Comparison of ENCODE assay signal across 20 cellular contexts in the genomic region with DNA sequence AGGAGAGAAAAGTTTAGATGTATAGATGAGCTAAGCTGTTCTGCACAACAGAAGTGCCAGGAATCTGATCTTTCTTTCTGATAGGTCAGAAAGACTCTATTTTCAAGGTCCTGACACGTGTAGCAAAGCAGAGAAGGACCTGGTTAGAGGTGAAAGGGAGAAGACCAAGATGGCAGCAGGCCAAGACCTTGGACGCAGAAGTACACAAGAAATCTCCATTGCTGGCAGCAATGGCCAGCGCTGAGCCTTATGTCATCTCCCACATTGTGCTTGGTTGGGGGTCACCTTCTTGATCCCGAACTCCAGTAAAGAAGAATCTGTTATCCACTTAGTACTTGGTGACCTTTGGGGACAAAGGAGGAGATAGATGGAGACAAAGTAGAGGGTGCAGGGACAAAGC.
"Had no signal": no experiment of that assay in that cellular context is flagged by ENCODE, and none has a peak within 500 bp of the region (broad histone marks: within the 10 kb centered on the region; RNA-seq: fewer than 3 reads in every experiment).

No MANE protein-coding gene starts in this region.

- H3K4me1 ChIP-seq: foreskin keratinocyte had no signal

- H3K27ac ChIP-seq: coronary artery, dorsolateral prefrontal cortex, esophagus muscularis mucosa, foreskin keratinocyte, gastroesophageal sphincter, heart left ventricle, hepatocyte, left ventricle myocardium inferior, lower lobe of right lung had no signal

- ATAC-seq: foreskin keratinocyte, gastroesophageal sphincter, heart left ventricle, left colon, left lobe of liver, lower lobe of right lung had no signal

- H3K4me3 ChIP-seq: coronary artery, dorsolateral prefrontal cortex, esophagus muscularis mucosa, gastroesophageal sphincter, heart left ventricle, hepatocyte, left ventricle myocardium inferior, lower lobe of right lung had no signal

- H3K9me3 ChIP-seq: esophagus muscularis mucosa, gastroesophageal sphincter, heart left ventricle, left ventricle myocardium inferior, lower lobe of right lung had no signal

- DNase-seq: dermis blood vessel endothelial cell; dorsolateral prefrontal cortex; effector CD4-positive, alpha-beta T cell; effector memory CD4-positive, alpha-beta T cell; foreskin keratinocyte; hypothalamus; immature natural killer cell; islet precursor cell; kidney; kidney glomerular epithelial cell; left colon; left ventricle myocardium inferior; lower lobe of right lung; mesenchymal stem cell had no signal

- H3K36me3 ChIP-seq: esophagus muscularis mucosa, gastroesophageal sphincter, heart left ventricle, left ventricle myocardium inferior, lower lobe of right lung had no signal
